In genomic region chr5:166571668-166572067, GRCh38 we compare ENCODE assay signal across 9 cellular contexts.
"Had no signal": no experiment of that assay in that cellular context is flagged by ENCODE, and none has a peak within 500 bp of the region (broad histone marks: within the 10 kb centered on the region; RNA-seq: fewer than 3 reads in every experiment).

No MANE protein-coding gene starts in this region.

- H3K4me3 ChIP-seq: GM23248 had no signal

- H3K4me2 ChIP-seq: KMS-11 had no signal

- DNase-seq: GM23248, GOT3, H9, HCEC 1CT, Karpas-422, KBM-7 had no signal

- H2AFZ ChIP-seq: GM23248 had no signal

- H3K9ac ChIP-seq: GM23248, KMS-11 had no signal

- FAIRE-seq: H54, HTR-8/SVneo had no signal

- H3K27ac ChIP-seq: GM23248, KMS-11 had no signal
